Comparison of ENCODE assay signal across 8 cellular contexts in genomic region chr1:121048293-121048752, GRCh38.
DNase-seq lines count a peak whose midpoint lies in the region; ATAC-seq lines count a peak whose summit lies in the region.
"Not testable (repeated sequence)": the region's sequence is repeated elsewhere in the genome, so short reads cannot be mapped to it uniquely, and the experiment has no call there.

No MANE protein-coding gene starts in this region.

- H3K36me3 Mint-ChIP-seq in activated CD4-positive, alpha-beta T cell treated with anti-CD3 and anti-CD28 coated beads, Interleukin-2, amount 10 ng/mL, durations not matched to agents 24 days and 14 days (ENCODE audit: low read depth); activated naive CD8-positive, alpha-beta T cell treated with anti-CD3 and anti-CD28 coated beads for 36 hours: not testable (repeated sequence)

- ATAC-seq in GM19438 (IDR thresholded peaks at IDR 0.05; ENCODE audit: low read depth, unreplicated experiment), result peak; percentile 75

- not testable (repeated sequence) for H3K4me3 Mint-ChIP-seq in activated CD4-positive, alpha-beta T cell treated with anti-CD3 and anti-CD28 coated beads, Interleukin-2, amount 10 ng/mL, durations not matched to agents 24 days and 14 days; activated naive CD8-positive, alpha-beta T cell treated with anti-CD3 and anti-CD28 coated beads for 36 hours

- intact Hi-C loops in activated CD4-positive, alpha-beta T cell treated with anti-CD3 and anti-CD28 coated beads, Interleukin-2, amount 10 ng/mL, durations not matched to agents 24 days and 14 days (cut with micrococcal nuclease), result not testable (repeated sequence)

- DNase-seq in NCI-H146 (lab: John Stamatoyannopoulos, UW) (peak; percentile 16), left kidney (ENCODE audit: low read depth, low spot score) (peak; percentile 3)
- DNase-seq in activated CD4-positive, alpha-beta T cell treated with anti-CD3 and anti-CD28 coated beads, Interleukin-2, amount 10 ng/mL, durations not matched to agents 24 days and 14 days, result peak; percentile 63
- DNase-seq in activated T-cell treated with anti-CD3 and anti-CD28 coated beads, Interleukin-2, amount 50 U/mL, for 48 hours, result peak; percentile 40 to 55
- peak; percentile 40 for DNase-seq in activated naive CD8-positive, alpha-beta T cell treated with anti-CD3 and anti-CD28 coated beads for 36 hours
- peak; percentile 20 for DNase-seq in stimulated activated CD4-positive, alpha-beta T cell treated with anti-CD3 and anti-CD28 coated beads, Interleukin-1b, Interleukin-23, amount 100 ng/mL, for 48 hours
- DNase-seq in stimulated activated naive CD4-positive, alpha-beta T cell treated with Interleukin-2 at 50 U/mL for 16 hours (lab: John Stamatoyannopoulos, UW), result peak; percentile 29

- not testable (repeated sequence) for H3K27ac Mint-ChIP-seq in activated CD4-positive, alpha-beta T cell treated with anti-CD3 and anti-CD28 coated beads, Interleukin-2, amount 10 ng/mL, durations not matched to agents 24 days and 14 days; activated naive CD8-positive, alpha-beta T cell treated with anti-CD3 and anti-CD28 coated beads for 36 hours

- peaks cover 17% of the 10 kb centered on the region for H3K27me3 Mint-ChIP-seq in activated CD4-positive, alpha-beta T cell treated with anti-CD3 and anti-CD28 coated beads, Interleukin-2, amount 10 ng/mL, durations not matched to agents 24 days and 14 days
- H3K27me3 Mint-ChIP-seq in activated naive CD8-positive, alpha-beta T cell treated with anti-CD3 and anti-CD28 coated beads for 36 hours, result peaks cover 14% of the 10 kb centered on the region

- not testable (repeated sequence) for H3K9me3 Mint-ChIP-seq in activated CD4-positive, alpha-beta T cell treated with anti-CD3 and anti-CD28 coated beads, Interleukin-2, amount 10 ng/mL, durations not matched to agents 24 days and 14 days; activated naive CD8-positive, alpha-beta T cell treated with anti-CD3 and anti-CD28 coated beads for 36 hours

- H3K4me1 Mint-ChIP-seq in activated CD4-positive, alpha-beta T cell treated with anti-CD3 and anti-CD28 coated beads, Interleukin-2, amount 10 ng/mL, durations not matched to agents 24 days and 14 days; activated naive CD8-positive, alpha-beta T cell treated with anti-CD3 and anti-CD28 coated beads for 36 hours: not testable (repeated sequence)

Comparison
In these comparisons a context has a peak if more than half of its experiments do, and no peak if none do; other contexts are left out.
1. Peak in every context shown above with its lines: DNase-seq and ATAC-seq.
2. DNase-seq: peak in every context shown above with its lines; median percentile 63 in activated CD4-positive, alpha-beta T cell treated with anti-CD3 and anti-CD28 coated beads, Interleukin-2, amount 10 ng/mL, durations not matched to agents 24 days and 14 days; 48 in activated T-cell treated with anti-CD3 and anti-CD28 coated beads, Interleukin-2, amount 50 U/mL, for 48 hours; 40 in activated naive CD8-positive, alpha-beta T cell treated with anti-CD3 and anti-CD28 coated beads for 36 hours; 29 in stimulated activated naive CD4-positive, alpha-beta T cell treated with Interleukin-2 at 50 U/mL for 16 hours; 20 in stimulated activated CD4-positive, alpha-beta T cell treated with anti-CD3 and anti-CD28 coated beads, Interleukin-1b, Interleukin-23, amount 100 ng/mL, for 48 hours; 16 in NCI-H146; 3 in left kidney.